ENCODE assay signal across 16 cellular contexts in the genomic region with DNA sequence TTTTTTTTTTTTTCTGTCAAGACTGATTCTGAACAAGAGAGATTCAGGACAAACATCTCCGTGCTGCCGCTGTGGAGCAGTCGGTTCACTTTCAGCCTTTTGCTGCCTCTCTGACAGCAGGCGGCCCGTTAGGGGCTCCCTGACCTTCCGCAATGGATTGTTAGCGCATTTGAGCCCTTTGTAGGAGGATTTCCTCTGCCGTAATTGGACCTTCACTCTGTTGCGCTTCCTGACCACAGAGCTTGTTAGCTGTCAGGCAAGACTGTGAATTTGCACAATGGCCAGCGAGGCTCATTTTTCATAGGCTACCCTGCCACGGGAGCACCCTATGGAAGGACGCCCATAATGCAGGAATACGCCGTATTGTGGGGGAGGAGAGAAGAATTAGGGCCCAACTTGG.
"Had no signal": no experiment of that assay in that cellular context is flagged by ENCODE, and none has a peak within 500 bp of the region (broad histone marks: within the 10 kb centered on the region; RNA-seq: fewer than 3 reads in every experiment).

No MANE protein-coding gene starts in this region.

- DNase-seq: activated CD4-positive, alpha-beta T cell treated with anti-CD3 and anti-CD28 coated beads for 36 hours; activated CD8-positive, alpha-beta memory T cell treated with anti-CD3 and anti-CD28 coated beads, Interleukin-2, amount 50 U/mL, for 4 hours; activated CD8-positive, alpha-beta T cell treated with anti-CD3 and anti-CD28 coated beads for 36 hours; activated naive CD8-positive, alpha-beta T cell treated with anti-CD3 and anti-CD28 coated beads, Interleukin-2, amount 10 ng/mL, durations not matched to agents 7 days and 5 days; activated T-cell treated with anti-CD3 and anti-CD28 coated beads, Interleukin-2, amount 50 U/mL, for 72 hours; anterior cingulate cortex; caudate nucleus; effector CD8-positive, alpha-beta T cell; lower lobe of right lung; midbrain; sigmoid colon; stimulated activated CD4-positive, alpha-beta T cell treated with anti-CD3 and anti-CD28 coated beads, Interleukin-12 subunit alpha, Interleukin-12 subunit beta, amount 100 ng/mL, for 4 hours; stimulated activated CD4-positive, alpha-beta T cell treated with anti-CD3 and anti-CD28 coated beads, Interleukin-2, amount 100 ng/mL, for 48 hours; stimulated activated naive CD8-positive, alpha-beta T cell treated with anti-CD3 and anti-CD28 coated beads, Interleukin-15, Interleukin-2, amounts not matched to agents 100 U/mL and 50 U/mL, for 24 hours; T-cell; T1000 had no signal

- H3K27ac Mint-ChIP-seq: activated CD4-positive, alpha-beta T cell treated with anti-CD3 and anti-CD28 coated beads for 36 hours; activated CD8-positive, alpha-beta T cell treated with anti-CD3 and anti-CD28 coated beads for 36 hours; activated naive CD8-positive, alpha-beta T cell treated with anti-CD3 and anti-CD28 coated beads, Interleukin-2, amount 10 ng/mL, durations not matched to agents 7 days and 5 days; activated T-cell treated with anti-CD3 and anti-CD28 coated beads, Interleukin-2, amount 50 U/mL, for 72 hours; T-cell had no signal

- H3K4me3 Mint-ChIP-seq: activated CD4-positive, alpha-beta T cell treated with anti-CD3 and anti-CD28 coated beads for 36 hours; activated CD8-positive, alpha-beta T cell treated with anti-CD3 and anti-CD28 coated beads for 36 hours; activated naive CD8-positive, alpha-beta T cell treated with anti-CD3 and anti-CD28 coated beads, Interleukin-2, amount 10 ng/mL, durations not matched to agents 7 days and 5 days; activated T-cell treated with anti-CD3 and anti-CD28 coated beads, Interleukin-2, amount 50 U/mL, for 72 hours; T-cell had no signal

- H3K36me3 Mint-ChIP-seq: activated naive CD8-positive, alpha-beta T cell treated with anti-CD3 and anti-CD28 coated beads, Interleukin-2, amount 10 ng/mL, durations not matched to agents 7 days and 5 days had no signal

- H3K4me1 Mint-ChIP-seq: activated CD4-positive, alpha-beta T cell treated with anti-CD3 and anti-CD28 coated beads for 36 hours; activated naive CD8-positive, alpha-beta T cell treated with anti-CD3 and anti-CD28 coated beads, Interleukin-2, amount 10 ng/mL, durations not matched to agents 7 days and 5 days; T-cell had no signal

- ATAC-seq: activated CD4-positive, alpha-beta T cell treated with anti-CD3 and anti-CD28 coated beads for 36 hours; activated CD8-positive, alpha-beta T cell treated with anti-CD3 and anti-CD28 coated beads for 36 hours; activated T-cell treated with anti-CD3 and anti-CD28 coated beads, Interleukin-2, amount 50 U/mL, for 72 hours; lower lobe of right lung; stimulated activated naive CD8-positive, alpha-beta T cell treated with anti-CD3 and anti-CD28 coated beads, Interleukin-15, Interleukin-2, amounts not matched to agents 100 U/mL and 50 U/mL, for 24 hours; T-cell had no signal
